ENCODE assay signal across 15 cellular contexts in genomic region chr12:40209886-40210285, GRCh38. TPM values are rescaled to one million over a fixed set of nuclear protein-coding genes. Genes with fewer than 3 reads are reported as not detected.
"Had no signal": no experiment of that assay in that cellular context is flagged by ENCODE, and none has a peak within 500 bp of the region (broad histone marks: within the 10 kb centered on the region; RNA-seq: fewer than 3 reads in every experiment).

No MANE protein-coding gene starts in this region.

- H3K36me3 ChIP-seq: tibial artery had no signal

- ATAC-seq: activated naive CD4-positive, alpha-beta T cell treated with anti-CD3 and anti-CD28 coated beads, Interleukin-2, amount 50 U/mL, for 72 hours; body of pancreas; effector memory CD8-positive, alpha-beta T cell; natural killer cell treated with Interleukin-12 subunit alpha and Interleukin-12 subunit beta and Interleukin-15 and Interleukin-18, amount 100 ng/mL, for 72 hours had no signal

- DNase-seq: activated effector memory CD4-positive, alpha-beta T cell treated with Interleukin-2 at 50 U/mL for 16 hours; activated T-cell treated with anti-CD3 and anti-CD28 coated beads, Interleukin-2, amount 50 U/mL, for 1 hour; amniotic stem cell; body of pancreas; central memory CD4-positive, alpha-beta T cell; cortex of kidney; effector memory CD8-positive, alpha-beta T cell; erythroblast; hippocampal formation; T-helper 2 cell; tibial artery had no signal

- H3K9me3 ChIP-seq: body of pancreas, tibial artery had no signal

- H3K27ac ChIP-seq: body of pancreas, tibial artery had no signal

- H3K4me3 ChIP-seq: body of pancreas, skin epidermis, tibial artery had no signal

- H3K4me1 ChIP-seq: body of pancreas, tibial artery had no signal

- H3K27me3 ChIP-seq: body of pancreas, tibial artery had no signal

RNA-seq across cellular contexts. Expression of gene LRRK2, which starts 14.9 kb away (rescaled TPM):
- total RNA-seq: activated naive CD4-positive, alpha-beta T cell treated with anti-CD3 and anti-CD28 coated beads, Interleukin-2, amount 50 U/mL, for 72 hours; osteocyte had no signal
